18 cellular contexts compared by ENCODE assay signal in the genomic region with DNA sequence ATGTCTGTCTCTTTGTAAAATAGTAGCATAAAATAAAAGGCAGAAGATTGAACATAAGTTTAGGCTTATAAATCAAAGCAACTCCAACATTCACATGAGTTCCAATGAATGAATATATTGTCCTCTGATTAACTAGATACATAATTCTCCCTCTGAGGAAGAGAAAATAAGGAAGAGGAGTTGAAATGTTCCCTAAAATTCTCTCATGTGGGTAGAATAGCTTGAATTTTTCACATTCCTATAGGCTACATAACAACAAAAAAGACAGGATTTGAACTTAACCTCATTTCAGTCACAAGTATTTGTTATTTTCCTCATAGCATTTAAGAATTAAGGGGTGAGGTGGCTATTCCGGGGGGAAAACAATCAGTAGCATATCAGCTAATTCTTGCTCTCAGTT.
DNase-seq lines count a peak whose midpoint lies in the region; ATAC-seq, FAIRE-seq and TF ChIP-seq lines count a peak whose summit lies in the region.
"Had no signal": no experiment of that assay in that cellular context is flagged by ENCODE, and none has a peak within 500 bp of the region (broad histone marks: within the 10 kb centered on the region; RNA-seq: fewer than 3 reads in every experiment).

No MANE protein-coding gene starts in this region.

- no peaks in the 10 kb centered on the region for H3K27me3 Mint-ChIP-seq in astrocyte (ENCODE audit: low read depth, unreplicated experiment)
- H3K27me3 Mint-ChIP-seq in T-cell = no peaks in the 10 kb centered on the region

- H2AFZ ChIP-seq in astrocyte (ENCODE audit: low read depth, low read length) = no peak overlapping the region
- peak overlapping the region; percentile 40 for H2AFZ ChIP-seq in smooth muscle cell (ENCODE audit: low read depth)

- H3K4me2 ChIP-seq in astrocyte (ENCODE audit: low read length) (no peak overlapping the region), smooth muscle cell (no peak overlapping the region)

- H3K4me3 Mint-ChIP-seq in astrocyte (ENCODE audit: unreplicated experiment) (no peak overlapping the region), T-cell (no peak overlapping the region)
- H3K4me3 Mint-ChIP-seq: CD14-positive monocyte had no signal

- POLR2A ChIA-PET in T-cell (lab: Charles Lee) = no interaction called here

- FAIRE-seq in astrocyte (lab: Jason Lieb, UNC) = no peak

- peak overlapping the region; percentile 89 for H3K27ac Mint-ChIP-seq in astrocyte (ENCODE audit: unreplicated experiment)
- H3K27ac Mint-ChIP-seq in T-cell = no peak overlapping the region
- H3K27ac Mint-ChIP-seq: CD14-positive monocyte had no signal

- H3K36me3 Mint-ChIP-seq in astrocyte (ENCODE audit: low read depth, unreplicated experiment) (no peaks in the 10 kb centered on the region), T-cell (no peaks in the 10 kb centered on the region)
- H3K36me3 Mint-ChIP-seq: CD14-positive monocyte had no signal

- 59% methylated on average over 1 of the region's 1 CpG for WGBS in smooth muscle cell (ENCODE audit: low lambda C conversion rate)

- H3K9me3 ChIP-seq in astrocyte (ENCODE audit: insufficient read depth, low read depth, low read length) = no peaks in the 10 kb centered on the region
- no peaks in the 10 kb centered on the region for H3K9me3 ChIP-seq in iPS-18a (ENCODE audit: control insufficient read depth, low read depth, low read length)
- H3K9me3 ChIP-seq in smooth muscle cell (replicated peaks; ENCODE audit: low read depth) = peaks cover 5% of the 10 kb centered on the region

- H3K9me3 Mint-ChIP-seq in astrocyte (ENCODE audit: unreplicated experiment) (peaks cover 4% of the 10 kb centered on the region), T-cell (peaks cover 4 to 21% (median 21%) of the 10 kb centered on the region in 3 donors)

- H3K4me3 ChIP-seq in astrocyte (ENCODE audit: insufficient read depth, low read depth, low read length) (no peak overlapping the region), iPS-18a (ENCODE audit: low read length) (no peak overlapping the region), smooth muscle cell (no peak overlapping the region)

- H3F3A ChIP-seq in smooth muscle cell (ENCODE audit: low read depth) = no peaks in the 10 kb centered on the region

- ATAC-seq in T-cell (replicated peaks in 1 of 4) = no peak

- peaks cover 12% of the 10 kb centered on the region for H3K4me1 Mint-ChIP-seq in astrocyte (ENCODE audit: low read depth, unreplicated experiment)
- H3K4me1 Mint-ChIP-seq in T-cell = no peaks in the 10 kb centered on the region
- H3K4me1 Mint-ChIP-seq: CD14-positive monocyte had no signal

- H3K9ac ChIP-seq in astrocyte (ENCODE audit: low read length) (no peak overlapping the region), iPS-18a (ENCODE audit: low read length) (no peak overlapping the region), smooth muscle cell (ENCODE audit: low read depth) (no peak overlapping the region)

- no peak overlapping the region for H3K27ac ChIP-seq in astrocyte (ENCODE audit: low read depth, low read length)
- peak overlapping the region; percentile 56 for H3K27ac ChIP-seq in iPS-18a (ENCODE audit: low read length)
- no peak overlapping the region for H3K27ac ChIP-seq in smooth muscle cell (ENCODE audit: low read depth)

- H3K36me3 ChIP-seq in astrocyte (ENCODE audit: insufficient read depth, low read length) (no peaks in the 10 kb centered on the region), iPS-18a (ENCODE audit: control insufficient read depth, low read depth, low read length) (no peaks in the 10 kb centered on the region), smooth muscle cell (ENCODE audit: low read depth) (no peaks in the 10 kb centered on the region)

- H3K4me1 ChIP-seq in astrocyte (ENCODE audit: insufficient read depth, low read length) (no peaks in the 10 kb centered on the region), iPS-18a (ENCODE audit: control insufficient read depth, low read depth, low read length) (peaks cover 7% of the 10 kb centered on the region), smooth muscle cell (ENCODE audit: low read depth) (no peaks in the 10 kb centered on the region)

- TF ChIP-seq CTCF in astrocyte (IDR thresholded peaks at IDR 0.05; ENCODE audit: insufficient read depth, low read depth, low read length) (no peak), smooth muscle cell (IDR thresholded peaks at IDR 0.05; ENCODE audit: borderline replicate concordance, insufficient read depth, poor library complexity, severe bottlenecking) (no peak)

- H3K27me3 ChIP-seq in astrocyte (ENCODE audit: insufficient read depth, low read length) (no peaks in the 10 kb centered on the region), iPS-18a (ENCODE audit: control insufficient read depth, insufficient read depth, low read length) (no peaks in the 10 kb centered on the region), smooth muscle cell (ENCODE audit: low read depth) (no peaks in the 10 kb centered on the region)

- DNase-seq in HT1080 (ENCODE audit: low read depth) (peak; percentile 2), astrocyte (ENCODE audit: low read depth) (no peak), smooth muscle cell (lab: John Stamatoyannopoulos, UW; ENCODE audit: unreplicated experiment) (no peak), OCI-M1 (lab: John Stamatoyannopoulos, UW) (no peak), inferior parietal cortex (ENCODE audit: extremely low spot score) (no peak), T-cell (no peak)
- DNase-seq: ACHN, AML-193, H7, IMR-90, Karpas-422, MM.1S, NCI-H1092 treated with DMSO at 0.1 percent for 48 hours, NCI-H345, NCI-H526, SIG-M5 had no signal

- CTCF ChIA-PET in T-cell (lab: Charles Lee) = no interaction called here

- H4K20me1 ChIP-seq in astrocyte (ENCODE audit: insufficient read depth, low read length) (no peaks in the 10 kb centered on the region), smooth muscle cell (ENCODE audit: low read depth) (no peaks in the 10 kb centered on the region)

- no peaks in the 10 kb centered on the region for H3K79me2 ChIP-seq in astrocyte (ENCODE audit: insufficient read depth, low read length)
- no peaks in the 10 kb centered on the region for H3K79me2 ChIP-seq in smooth muscle cell (ENCODE audit: low read depth)
